1 cellular context compared by ENCODE assay signal in the genomic region with DNA sequence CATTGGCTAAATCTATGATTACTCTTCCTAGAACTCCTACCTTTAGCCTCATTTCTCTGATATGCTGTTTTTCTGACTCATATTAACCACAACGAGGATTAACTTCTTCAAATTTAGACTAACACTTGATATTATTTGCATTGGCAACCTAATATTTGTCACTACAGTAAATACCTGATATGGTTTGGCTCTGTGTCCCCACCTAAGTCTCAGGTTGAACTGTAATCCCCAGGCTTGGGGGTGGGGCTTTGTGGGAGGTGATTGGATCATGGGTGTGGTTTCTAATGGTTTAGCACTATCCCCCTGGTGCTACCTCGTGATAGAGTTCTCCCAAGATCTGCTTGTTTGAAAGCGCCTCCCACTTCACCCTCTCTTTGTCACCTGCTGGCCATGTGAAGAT.
TF ChIP-seq lines count a peak whose summit lies in the region.

No MANE protein-coding gene starts in this region.

TF ChIP-seq in WTC11, 78 proteins besides CTCF, POLR2A, EP300 and RAD21 (continued from another document):
- TF ChIP-seq, protein P1, sequence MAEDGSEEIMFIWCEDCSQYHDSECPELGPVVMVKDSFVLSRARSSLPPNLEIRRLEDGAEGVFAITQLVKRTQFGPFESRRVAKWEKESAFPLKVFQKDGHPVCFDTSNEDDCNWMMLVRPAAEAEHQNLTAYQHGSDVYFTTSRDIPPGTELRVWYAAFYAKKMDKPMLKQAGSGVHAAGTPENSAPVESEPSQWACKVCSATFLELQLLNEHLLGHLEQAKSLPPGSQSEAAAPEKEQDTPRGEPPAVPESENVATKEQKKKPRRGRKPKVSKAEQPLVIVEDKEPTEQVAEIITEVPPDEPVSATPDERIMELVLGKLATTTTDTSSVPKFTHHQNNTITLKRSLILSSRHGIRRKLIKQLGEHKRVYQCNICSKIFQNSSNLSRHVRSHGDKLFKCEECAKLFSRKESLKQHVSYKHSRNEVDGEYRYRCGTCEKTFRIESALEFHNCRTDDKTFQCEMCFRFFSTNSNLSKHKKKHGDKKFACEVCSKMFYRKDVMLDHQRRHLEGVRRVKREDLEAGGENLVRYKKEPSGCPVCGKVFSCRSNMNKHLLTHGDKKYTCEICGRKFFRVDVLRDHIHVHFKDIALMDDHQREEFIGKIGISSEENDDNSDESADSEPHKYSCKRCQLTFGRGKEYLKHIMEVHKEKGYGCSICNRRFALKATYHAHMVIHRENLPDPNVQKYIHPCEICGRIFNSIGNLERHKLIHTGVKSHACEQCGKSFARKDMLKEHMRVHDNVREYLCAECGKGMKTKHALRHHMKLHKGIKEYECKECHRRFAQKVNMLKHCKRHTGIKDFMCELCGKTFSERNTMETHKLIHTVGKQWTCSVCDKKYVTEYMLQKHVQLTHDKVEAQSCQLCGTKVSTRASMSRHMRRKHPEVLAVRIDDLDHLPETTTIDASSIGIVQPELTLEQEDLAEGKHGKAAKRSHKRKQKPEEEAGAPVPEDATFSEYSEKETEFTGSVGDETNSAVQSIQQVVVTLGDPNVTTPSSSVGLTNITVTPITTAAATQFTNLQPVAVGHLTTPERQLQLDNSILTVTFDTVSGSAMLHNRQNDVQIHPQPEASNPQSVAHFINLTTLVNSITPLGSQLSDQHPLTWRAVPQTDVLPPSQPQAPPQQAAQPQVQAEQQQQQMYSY (CRISPR knock-in tag; IDR thresholded peaks at IDR 0.05): no peak
- TF ChIP-seq ZNF317 (CRISPR knock-in tag; IDR thresholded peaks at IDR 0.05; ENCODE audit: borderline replicate concordance, low read depth): no peak
- no peak for TF ChIP-seq NR3C1 (CRISPR knock-in tag; conservative IDR thresholded peaks at IDR 0.05; ENCODE audit: low read depth)
- TF ChIP-seq TP53 (CRISPR knock-in tag; IDR thresholded peaks at IDR 0.05): no peak
- TF ChIP-seq, protein P2, sequence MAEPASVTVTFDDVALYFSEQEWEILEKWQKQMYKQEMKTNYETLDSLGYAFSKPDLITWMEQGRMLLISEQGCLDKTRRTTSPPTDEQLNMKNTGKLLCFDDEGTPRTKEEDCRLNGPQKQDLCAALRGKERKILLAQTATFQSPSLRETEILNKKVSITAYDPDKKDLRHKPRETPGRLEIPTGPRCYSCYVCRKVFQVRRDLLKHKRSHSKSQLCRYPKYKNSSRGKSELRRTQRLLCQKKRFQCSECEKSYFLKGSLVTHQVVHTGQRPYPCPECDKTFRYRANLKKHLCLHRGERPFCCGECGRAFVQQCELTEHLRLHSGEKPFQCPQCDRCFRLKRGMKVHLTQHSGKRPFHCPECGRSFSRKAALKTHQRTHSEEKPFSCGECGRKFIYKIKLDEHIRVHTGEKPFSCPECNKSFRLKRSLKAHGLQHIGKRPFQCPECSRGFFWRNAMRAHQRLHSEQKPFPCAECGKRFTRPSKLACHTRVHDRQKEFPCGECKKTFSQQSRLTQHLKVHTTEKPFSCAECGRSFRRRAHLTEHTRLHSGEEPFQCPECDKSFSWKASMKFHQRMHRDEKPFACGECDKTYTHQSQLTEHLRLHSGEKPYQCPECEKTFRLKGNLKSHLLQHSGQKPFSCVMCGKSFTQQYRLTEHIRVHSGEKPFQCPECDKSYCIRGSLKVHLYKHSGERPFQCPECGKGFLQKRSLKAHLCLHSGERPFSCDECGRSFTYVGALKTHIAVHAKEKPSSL (CRISPR knock-in tag; conservative IDR thresholded peaks at IDR 0.05): no peak
- TF ChIP-seq, protein P3, sequence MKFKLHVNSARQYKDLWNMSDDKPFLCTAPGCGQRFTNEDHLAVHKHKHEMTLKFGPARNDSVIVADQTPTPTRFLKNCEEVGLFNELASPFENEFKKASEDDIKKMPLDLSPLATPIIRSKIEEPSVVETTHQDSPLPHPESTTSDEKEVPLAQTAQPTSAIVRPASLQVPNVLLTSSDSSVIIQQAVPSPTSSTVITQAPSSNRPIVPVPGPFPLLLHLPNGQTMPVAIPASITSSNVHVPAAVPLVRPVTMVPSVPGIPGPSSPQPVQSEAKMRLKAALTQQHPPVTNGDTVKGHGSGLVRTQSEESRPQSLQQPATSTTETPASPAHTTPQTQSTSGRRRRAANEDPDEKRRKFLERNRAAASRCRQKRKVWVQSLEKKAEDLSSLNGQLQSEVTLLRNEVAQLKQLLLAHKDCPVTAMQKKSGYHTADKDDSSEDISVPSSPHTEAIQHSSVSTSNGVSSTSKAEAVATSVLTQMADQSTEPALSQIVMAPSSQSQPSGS (CRISPR knock-in tag; IDR thresholded peaks at IDR 0.05; ENCODE audit: borderline replicate concordance, low read depth): no peak
- TF ChIP-seq, protein P4, sequence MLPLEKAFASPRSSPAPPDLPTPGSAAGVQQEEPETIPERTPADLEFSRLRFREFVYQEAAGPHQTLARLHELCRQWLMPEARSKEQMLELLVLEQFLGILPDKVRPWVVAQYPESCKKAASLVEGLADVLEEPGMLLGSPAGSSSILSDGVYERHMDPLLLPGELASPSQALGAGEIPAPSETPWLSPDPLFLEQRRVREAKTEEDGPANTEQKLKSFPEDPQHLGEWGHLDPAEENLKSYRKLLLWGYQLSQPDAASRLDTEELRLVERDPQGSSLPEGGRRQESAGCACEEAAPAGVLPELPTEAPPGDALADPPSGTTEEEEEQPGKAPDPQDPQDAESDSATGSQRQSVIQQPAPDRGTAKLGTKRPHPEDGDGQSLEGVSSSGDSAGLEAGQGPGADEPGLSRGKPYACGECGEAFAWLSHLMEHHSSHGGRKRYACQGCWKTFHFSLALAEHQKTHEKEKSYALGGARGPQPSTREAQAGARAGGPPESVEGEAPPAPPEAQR (CRISPR knock-in tag; IDR thresholded peaks at IDR 0.05): no peak
- TF ChIP-seq, protein P5, sequence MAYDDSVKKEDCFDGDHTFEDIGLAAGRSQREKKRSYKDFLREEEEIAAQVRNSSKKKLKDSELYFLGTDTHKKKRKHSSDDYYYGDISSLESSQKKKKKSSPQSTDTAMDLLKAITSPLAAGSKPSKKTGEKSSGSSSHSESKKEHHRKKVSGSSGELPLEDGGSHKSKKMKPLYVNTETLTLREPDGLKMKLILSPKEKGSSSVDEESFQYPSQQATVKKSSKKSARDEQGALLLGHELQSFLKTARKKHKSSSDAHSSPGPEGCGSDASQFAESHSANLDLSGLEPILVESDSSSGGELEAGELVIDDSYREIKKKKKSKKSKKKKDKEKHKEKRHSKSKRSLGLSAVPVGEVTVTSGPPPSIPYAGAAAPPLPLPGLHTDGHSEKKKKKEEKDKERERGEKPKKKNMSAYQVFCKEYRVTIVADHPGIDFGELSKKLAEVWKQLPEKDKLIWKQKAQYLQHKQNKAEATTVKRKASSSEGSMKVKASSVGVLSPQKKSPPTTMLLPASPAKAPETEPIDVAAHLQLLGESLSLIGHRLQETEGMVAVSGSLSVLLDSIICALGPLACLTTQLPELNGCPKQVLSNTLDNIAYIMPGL (CRISPR knock-in tag; IDR thresholded peaks at IDR 0.05): no peak
- TF ChIP-seq KAT7 (CRISPR knock-in tag; IDR thresholded peaks at IDR 0.05; ENCODE audit: borderline replicate concordance): no peak
- TF ChIP-seq, protein P6, sequence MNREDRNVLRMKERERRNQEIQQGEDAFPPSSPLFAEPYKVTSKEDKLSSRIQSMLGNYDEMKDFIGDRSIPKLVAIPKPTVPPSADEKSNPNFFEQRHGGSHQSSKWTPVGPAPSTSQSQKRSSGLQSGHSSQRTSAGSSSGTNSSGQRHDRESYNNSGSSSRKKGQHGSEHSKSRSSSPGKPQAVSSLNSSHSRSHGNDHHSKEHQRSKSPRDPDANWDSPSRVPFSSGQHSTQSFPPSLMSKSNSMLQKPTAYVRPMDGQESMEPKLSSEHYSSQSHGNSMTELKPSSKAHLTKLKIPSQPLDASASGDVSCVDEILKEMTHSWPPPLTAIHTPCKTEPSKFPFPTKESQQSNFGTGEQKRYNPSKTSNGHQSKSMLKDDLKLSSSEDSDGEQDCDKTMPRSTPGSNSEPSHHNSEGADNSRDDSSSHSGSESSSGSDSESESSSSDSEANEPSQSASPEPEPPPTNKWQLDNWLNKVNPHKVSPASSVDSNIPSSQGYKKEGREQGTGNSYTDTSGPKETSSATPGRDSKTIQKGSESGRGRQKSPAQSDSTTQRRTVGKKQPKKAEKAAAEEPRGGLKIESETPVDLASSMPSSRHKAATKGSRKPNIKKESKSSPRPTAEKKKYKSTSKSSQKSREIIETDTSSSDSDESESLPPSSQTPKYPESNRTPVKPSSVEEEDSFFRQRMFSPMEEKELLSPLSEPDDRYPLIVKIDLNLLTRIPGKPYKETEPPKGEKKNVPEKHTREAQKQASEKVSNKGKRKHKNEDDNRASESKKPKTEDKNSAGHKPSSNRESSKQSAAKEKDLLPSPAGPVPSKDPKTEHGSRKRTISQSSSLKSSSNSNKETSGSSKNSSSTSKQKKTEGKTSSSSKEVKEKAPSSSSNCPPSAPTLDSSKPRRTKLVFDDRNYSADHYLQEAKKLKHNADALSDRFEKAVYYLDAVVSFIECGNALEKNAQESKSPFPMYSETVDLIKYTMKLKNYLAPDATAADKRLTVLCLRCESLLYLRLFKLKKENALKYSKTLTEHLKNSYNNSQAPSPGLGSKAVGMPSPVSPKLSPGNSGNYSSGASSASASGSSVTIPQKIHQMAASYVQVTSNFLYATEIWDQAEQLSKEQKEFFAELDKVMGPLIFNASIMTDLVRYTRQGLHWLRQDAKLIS (CRISPR knock-in tag; IDR thresholded peaks at IDR 0.05; ENCODE audit: borderline replicate concordance): no peak
- TF ChIP-seq, protein P7, sequence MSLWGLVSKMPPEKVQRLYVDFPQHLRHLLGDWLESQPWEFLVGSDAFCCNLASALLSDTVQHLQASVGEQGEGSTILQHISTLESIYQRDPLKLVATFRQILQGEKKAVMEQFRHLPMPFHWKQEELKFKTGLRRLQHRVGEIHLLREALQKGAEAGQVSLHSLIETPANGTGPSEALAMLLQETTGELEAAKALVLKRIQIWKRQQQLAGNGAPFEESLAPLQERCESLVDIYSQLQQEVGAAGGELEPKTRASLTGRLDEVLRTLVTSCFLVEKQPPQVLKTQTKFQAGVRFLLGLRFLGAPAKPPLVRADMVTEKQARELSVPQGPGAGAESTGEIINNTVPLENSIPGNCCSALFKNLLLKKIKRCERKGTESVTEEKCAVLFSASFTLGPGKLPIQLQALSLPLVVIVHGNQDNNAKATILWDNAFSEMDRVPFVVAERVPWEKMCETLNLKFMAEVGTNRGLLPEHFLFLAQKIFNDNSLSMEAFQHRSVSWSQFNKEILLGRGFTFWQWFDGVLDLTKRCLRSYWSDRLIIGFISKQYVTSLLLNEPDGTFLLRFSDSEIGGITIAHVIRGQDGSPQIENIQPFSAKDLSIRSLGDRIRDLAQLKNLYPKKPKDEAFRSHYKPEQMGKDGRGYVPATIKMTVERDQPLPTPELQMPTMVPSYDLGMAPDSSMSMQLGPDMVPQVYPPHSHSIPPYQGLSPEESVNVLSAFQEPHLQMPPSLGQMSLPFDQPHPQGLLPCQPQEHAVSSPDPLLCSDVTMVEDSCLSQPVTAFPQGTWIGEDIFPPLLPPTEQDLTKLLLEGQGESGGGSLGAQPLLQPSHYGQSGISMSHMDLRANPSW (CRISPR knock-in tag; conservative IDR thresholded peaks at IDR 0.05; ENCODE audit: low read depth): no peak
- TF ChIP-seq, protein P8, sequence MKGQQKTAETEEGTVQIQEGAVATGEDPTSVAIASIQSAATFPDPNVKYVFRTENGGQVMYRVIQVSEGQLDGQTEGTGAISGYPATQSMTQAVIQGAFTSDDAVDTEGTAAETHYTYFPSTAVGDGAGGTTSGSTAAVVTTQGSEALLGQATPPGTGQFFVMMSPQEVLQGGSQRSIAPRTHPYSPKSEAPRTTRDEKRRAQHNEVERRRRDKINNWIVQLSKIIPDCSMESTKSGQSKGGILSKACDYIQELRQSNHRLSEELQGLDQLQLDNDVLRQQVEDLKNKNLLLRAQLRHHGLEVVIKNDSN (CRISPR knock-in tag; IDR thresholded peaks at IDR 0.05): no peak
